ENCODE assay signal across 24 cellular contexts in the genomic region with DNA sequence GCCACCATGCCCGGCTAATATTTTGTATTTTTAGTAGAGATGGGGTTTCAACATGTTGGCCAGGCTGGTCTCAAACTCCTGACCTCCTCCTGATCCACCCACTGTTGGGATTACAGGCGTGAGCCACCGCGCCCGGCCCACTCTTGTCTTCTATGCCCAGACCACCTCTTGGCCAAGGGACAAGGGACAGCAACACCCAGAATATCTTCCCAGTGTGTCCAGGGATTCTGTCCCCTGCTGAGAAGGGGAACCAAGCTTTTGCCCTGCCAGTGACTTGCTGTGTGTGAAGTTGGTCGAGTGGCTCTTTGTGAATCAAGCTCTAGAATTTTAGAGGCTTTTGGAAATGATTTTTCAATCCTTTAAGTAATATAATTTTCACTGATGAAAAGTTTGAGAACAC. TPM values are rescaled to one million over a fixed set of nuclear protein-coding genes. Genes with fewer than 3 reads are reported as not detected.
DNase-seq lines count a peak whose midpoint lies in the region; ATAC-seq, FAIRE-seq and TF ChIP-seq lines count a peak whose summit lies in the region.
"Had no signal": no experiment of that assay in that cellular context is flagged by ENCODE, and none has a peak within 500 bp of the region (broad histone marks: within the 10 kb centered on the region; RNA-seq: fewer than 3 reads in every experiment).

No MANE protein-coding gene starts in this region.

- H3K4me3 ChIP-seq in HL-60 (replicated peaks; ENCODE audit: insufficient read depth, low read length) (no peak overlapping the region), breast epithelium (no peak overlapping the region)
- H3K4me3 ChIP-seq: MG63, PC-9, SJCRH30 had no signal

- peaks cover 0 to 6% of the 10 kb centered on the region in 2 donors for H3K4me1 ChIP-seq in breast epithelium

- H3K27ac Mint-ChIP-seq in activated CD4-positive, alpha-beta T cell treated with anti-CD3 and anti-CD28 coated beads, Interleukin-2, amount 10 ng/mL, durations not matched to agents 24 days and 14 days: no peak overlapping the region
- no peak overlapping the region for H3K27ac Mint-ChIP-seq in activated CD4-positive, alpha-beta T cell treated with anti-CD3 and anti-CD28 coated beads, Interleukin-2, amount 10 ng/mL, durations not matched to agents 7 days and 5 days
- H3K27ac Mint-ChIP-seq: B cell; CD4-positive, CD25-positive, alpha-beta regulatory T cell had no signal

- H3K4me1 Mint-ChIP-seq in activated CD4-positive, alpha-beta T cell treated with anti-CD3 and anti-CD28 coated beads, Interleukin-2, amount 10 ng/mL, durations not matched to agents 24 days and 14 days: no peaks in the 10 kb centered on the region
- H3K4me1 Mint-ChIP-seq in activated CD4-positive, alpha-beta T cell treated with anti-CD3 and anti-CD28 coated beads, Interleukin-2, amount 10 ng/mL, durations not matched to agents 7 days and 5 days: peaks cover 7% of the 10 kb centered on the region
- H3K4me1 Mint-ChIP-seq: B cell had no signal

- intact Hi-C loops in activated CD4-positive, alpha-beta T cell treated with anti-CD3 and anti-CD28 coated beads, Interleukin-2, amount 10 ng/mL, durations not matched to agents 24 days and 14 days (cut with micrococcal nuclease): no loop called here
- intact Hi-C loops in breast epithelium (cut with DNase I; ENCODE audit: low total_unique reads): no loop called here

- CTCF ChIA-PET in activated CD4-positive, alpha-beta T cell treated with anti-CD3 and anti-CD28 coated beads, Interleukin-2, amount 10 ng/mL, durations not matched to agents 7 days and 5 days (lab: Charles Lee): no interaction called here

- POLR2A ChIA-PET in activated CD4-positive, alpha-beta T cell treated with anti-CD3 and anti-CD28 coated beads, Interleukin-2, amount 10 ng/mL, durations not matched to agents 7 days and 5 days (lab: Charles Lee): no interaction called here

- no peaks in the 10 kb centered on the region for H3K9me3 Mint-ChIP-seq in activated CD4-positive, alpha-beta T cell treated with anti-CD3 and anti-CD28 coated beads, Interleukin-2, amount 10 ng/mL, durations not matched to agents 24 days and 14 days
- H3K9me3 Mint-ChIP-seq in activated CD4-positive, alpha-beta T cell treated with anti-CD3 and anti-CD28 coated beads, Interleukin-2, amount 10 ng/mL, durations not matched to agents 7 days and 5 days: no peaks in the 10 kb centered on the region
- H3K9me3 Mint-ChIP-seq: CD4-positive, CD25-positive, alpha-beta regulatory T cell had no signal

- no peak for TF ChIP-seq POLR2A in breast epithelium (IDR thresholded peaks at IDR 0.05)

- no peak overlapping the region for H3K4me3 Mint-ChIP-seq in activated CD4-positive, alpha-beta T cell treated with anti-CD3 and anti-CD28 coated beads, Interleukin-2, amount 10 ng/mL, durations not matched to agents 24 days and 14 days
- no peak overlapping the region for H3K4me3 Mint-ChIP-seq in activated CD4-positive, alpha-beta T cell treated with anti-CD3 and anti-CD28 coated beads, Interleukin-2, amount 10 ng/mL, durations not matched to agents 7 days and 5 days
- H3K4me3 Mint-ChIP-seq: B cell; CD4-positive, CD25-positive, alpha-beta regulatory T cell had no signal

- peak; percentile 50 for DNase-seq in activated CD4-positive, alpha-beta T cell treated with anti-CD3 and anti-CD28 coated beads, Interleukin-2, amount 10 ng/mL, durations not matched to agents 24 days and 14 days
- DNase-seq in activated CD4-positive, alpha-beta T cell treated with anti-CD3 and anti-CD28 coated beads, Interleukin-2, amount 10 ng/mL, durations not matched to agents 7 days and 5 days: no peak
- DNase-seq in HL-60 (ENCODE audit: low read depth in 1 of 2, low spot score in 1 of 2) (peak in 1 of 2 experiments; percentile 41), urothelium cell line (ENCODE audit: low spot score) (peak; percentile 6), breast epithelium (ENCODE audit: low spot score in 2 of 2) (no peak)
- DNase-seq in activated CD8-positive, alpha-beta memory T cell treated with anti-CD3 and anti-CD28 coated beads, Interleukin-2, amount 50 U/mL, for 48 hours: peak; percentile 34
- DNase-seq: CD4-positive, CD25-positive, alpha-beta regulatory T cell; MG63; NCI-H2029; NCI-H524 treated with DMSO at 0.1 percent for 48 hours; PC-9; SJCRH30 had no signal

- FAIRE-seq in urothelium cell line (lab: Jason Lieb, UNC): no peak
- FAIRE-seq: D721Med, H54 had no signal

- no peaks in the 10 kb centered on the region for H3K27me3 ChIP-seq in HL-60 (ENCODE audit: insufficient read depth, poor library complexity, severe bottlenecking)
- peaks cover 0 to 10% of the 10 kb centered on the region in 2 donors for H3K27me3 ChIP-seq in breast epithelium
- H3K27me3 ChIP-seq: SJCRH30 had no signal

- no peaks in the 10 kb centered on the region for H3K9me3 ChIP-seq in breast epithelium
- H3K9me3 ChIP-seq: MG63, SJCRH30 had no signal

- TF ChIP-seq CTCF in HL-60 (IDR thresholded peaks at IDR 0.05; ENCODE audit: insufficient read depth, low read length) (no peak), breast epithelium (IDR thresholded peaks at IDR 0.05) (no peak)

- no peaks in the 10 kb centered on the region for H3K36me3 ChIP-seq in breast epithelium
- H3K36me3 ChIP-seq: MG63, SJCRH30 had no signal

- H3K36me3 Mint-ChIP-seq in activated CD4-positive, alpha-beta T cell treated with anti-CD3 and anti-CD28 coated beads, Interleukin-2, amount 10 ng/mL, durations not matched to agents 24 days and 14 days (ENCODE audit: low read depth): no peaks in the 10 kb centered on the region
- H3K36me3 Mint-ChIP-seq in activated CD4-positive, alpha-beta T cell treated with anti-CD3 and anti-CD28 coated beads, Interleukin-2, amount 10 ng/mL, durations not matched to agents 7 days and 5 days (ENCODE audit: low read depth): no peaks in the 10 kb centered on the region
- H3K36me3 Mint-ChIP-seq: CD4-positive, CD25-positive, alpha-beta regulatory T cell had no signal

- H3K27me3 Mint-ChIP-seq in activated CD4-positive, alpha-beta T cell treated with anti-CD3 and anti-CD28 coated beads, Interleukin-2, amount 10 ng/mL, durations not matched to agents 24 days and 14 days: peaks cover 23% of the 10 kb centered on the region
- H3K27me3 Mint-ChIP-seq in activated CD4-positive, alpha-beta T cell treated with anti-CD3 and anti-CD28 coated beads, Interleukin-2, amount 10 ng/mL, durations not matched to agents 7 days and 5 days: peaks cover 17% of the 10 kb centered on the region

- no peak for ATAC-seq in GM18517 (IDR thresholded peaks at IDR 0.05; ENCODE audit: unreplicated experiment)
- no peak for ATAC-seq in activated CD4-positive, CD25-positive, alpha-beta regulatory T cell treated with anti-CD3 and anti-CD28 coated beads, Interleukin-2, amount 50 U/mL, for 24 hours
- ATAC-seq: Right ventricle myocardium inferior, SK-N-SH treated with all-trans-retinoic acid at 6 μM for 48 hours had no signal

- H3K27ac ChIP-seq in HL-60 (replicated peaks): peak overlapping the region; percentile 99
- H3K27ac ChIP-seq in breast epithelium: no peak overlapping the region
- H3K27ac ChIP-seq: 22Rv1, PC-9, SJCRH30 had no signal

RNA-seq across cellular contexts. Expression of a gene that starts 1.7 kb away (rescaled TPM):
- not detected in 2 replicates for total RNA-seq in activated CD4-positive, alpha-beta T cell treated with anti-CD3 and anti-CD28 coated beads, Interleukin-2, amount 10 ng/mL, durations not matched to agents 24 days and 14 days
- not detected for total RNA-seq in activated CD4-positive, alpha-beta T cell treated with anti-CD3 and anti-CD28 coated beads, Interleukin-2, amount 10 ng/mL, durations not matched to agents 7 days and 5 days
- total RNA-seq in breast epithelium: under 1 TPM in 1 of 3 donors, not detected in 2; 0.16 TPM
- total RNA-seq: B cell; CD4-positive, CD25-positive, alpha-beta regulatory T cell; Daoy; G401; LHCN-M2; PC-9 had no signal

RNA-seq across cellular contexts. Expression of a gene that starts 44.1 kb away (rescaled TPM):
- total RNA-seq in activated CD4-positive, alpha-beta T cell treated with anti-CD3 and anti-CD28 coated beads, Interleukin-2, amount 10 ng/mL, durations not matched to agents 24 days and 14 days: not detected in 2 replicates
- not detected for total RNA-seq in activated CD4-positive, alpha-beta T cell treated with anti-CD3 and anti-CD28 coated beads, Interleukin-2, amount 10 ng/mL, durations not matched to agents 7 days and 5 days
- under 1 TPM in 1 of 3 donors, not detected in 2; 0.29 TPM for total RNA-seq in breast epithelium
- total RNA-seq: B cell, G401, LHCN-M2, PC-9, Right ventricle myocardium inferior, RPMI7951, SJCRH30 had no signal

RNA-seq across cellular contexts. Expression of a gene that starts 46.2 kb away (rescaled TPM):
- 22.6 and 23.6 TPM in 2 replicates for total RNA-seq in activated CD4-positive, alpha-beta T cell treated with anti-CD3 and anti-CD28 coated beads, Interleukin-2, amount 10 ng/mL, durations not matched to agents 24 days and 14 days
- total RNA-seq in activated CD4-positive, alpha-beta T cell treated with anti-CD3 and anti-CD28 coated beads, Interleukin-2, amount 10 ng/mL, durations not matched to agents 7 days and 5 days: 10 to 100 TPM; 44.1 to 57.5 TPM
- total RNA-seq in breast epithelium: 10 to 100 TPM in 2 of 3 donors, 1 to 10 TPM in 1; 2.6 to 42.1 (median 26.9) TPM
- total RNA-seq: G401 had no signal

Comparison
In these comparisons a context has a peak if more than half of its experiments do, and no peak if none do; other contexts are left out.
1. DNase-seq: peak in activated CD4-positive, alpha-beta T cell treated with anti-CD3 and anti-CD28 coated beads, Interleukin-2, amount 10 ng/mL, durations not matched to agents 24 days and 14 days (single experiment), activated CD8-positive, alpha-beta memory T cell treated with anti-CD3 and anti-CD28 coated beads, Interleukin-2, amount 50 U/mL, for 48 hours (single experiment) and urothelium cell line (single experiment); none in activated CD4-positive, alpha-beta T cell treated with anti-CD3 and anti-CD28 coated beads, Interleukin-2, amount 10 ng/mL, durations not matched to agents 7 days and 5 days (single experiment) and breast epithelium (0 of 2).